In the genomic region with DNA sequence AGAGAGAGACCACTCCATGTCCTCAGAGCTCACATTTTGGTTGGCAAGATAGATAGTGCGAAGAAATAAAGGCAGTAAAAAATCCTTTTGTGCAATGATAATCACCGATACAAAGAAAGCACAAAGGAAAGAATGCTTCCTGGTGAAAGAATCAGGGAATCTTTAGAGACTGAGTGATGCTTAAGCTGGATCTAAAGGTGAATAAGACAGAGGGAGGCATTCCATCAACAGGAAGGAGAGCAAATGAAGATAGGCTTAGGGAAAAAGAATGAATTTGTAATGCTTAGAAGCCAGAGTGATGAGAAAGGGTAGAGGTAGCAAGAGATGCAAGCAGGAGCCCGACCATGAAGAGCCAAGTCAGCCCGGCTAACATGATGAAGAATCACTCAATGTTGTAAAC, we compare ENCODE assay signal across 14 cellular contexts.
DNase-seq lines count a peak whose midpoint lies in the region; ATAC-seq and TF ChIP-seq lines count a peak whose summit lies in the region.
"Had no signal": no experiment of that assay in that cellular context is flagged by ENCODE, and none has a peak within 500 bp of the region (broad histone marks: within the 10 kb centered on the region; RNA-seq: fewer than 3 reads in every experiment).

No MANE protein-coding gene starts in this region.

- no peaks in the 10 kb centered on the region for H3K9me3 Mint-ChIP-seq in endodermal cell
- peaks cover under 1% of the 10 kb centered on the region for H3K9me3 Mint-ChIP-seq in neural progenitor cell

- H3K4me3 Mint-ChIP-seq in endodermal cell (no peak overlapping the region), neural progenitor cell (no peak overlapping the region)
- H3K4me3 Mint-ChIP-seq: CD4-positive, alpha-beta memory T cell had no signal

- whole genome bisulfite sequencing in endodermal cell (ENCODE audit: insufficient coverage in 1 of 2, insufficient read length in 1 of 2), 2 experiments, result 73 to 87% methylated on average over 4 of the region's 4 CpGs

- no peak overlapping the region for H2AFZ ChIP-seq in neural progenitor cell (replicated peaks)

- H3K4me1 Mint-ChIP-seq in endodermal cell, result no peaks in the 10 kb centered on the region
- peaks cover 15% of the 10 kb centered on the region for H3K4me1 Mint-ChIP-seq in neural progenitor cell
- H3K4me1 Mint-ChIP-seq: CD4-positive, alpha-beta memory T cell had no signal

- no peaks in the 10 kb centered on the region for H3K36me3 ChIP-seq in NT2/D1 (ENCODE audit: insufficient read depth, insufficient read length, low read length)
- H3K36me3 ChIP-seq in endodermal cell (ENCODE audit: control insufficient read depth, insufficient read depth, low read length), result no peaks in the 10 kb centered on the region
- no peaks in the 10 kb centered on the region for H3K36me3 ChIP-seq in neural progenitor cell

- H3K27ac ChIP-seq in endodermal cell (ENCODE audit: low read depth, low read length) (peak overlapping the region; percentile 38), neural progenitor cell (no peak overlapping the region)

- peak overlapping the region; percentile 40 for H3K4me2 ChIP-seq in neural progenitor cell

- no peaks in the 10 kb centered on the region for H3K27me3 ChIP-seq in NT2/D1 (ENCODE audit: insufficient read depth, insufficient read length)
- H3K27me3 ChIP-seq in endodermal cell (ENCODE audit: control insufficient read depth, insufficient read depth, low read length, poor library complexity, severe bottlenecking), result no peaks in the 10 kb centered on the region
- no peaks in the 10 kb centered on the region for H3K27me3 ChIP-seq in neural progenitor cell

- no peak overlapping the region for H3K27ac Mint-ChIP-seq in endodermal cell
- H3K27ac Mint-ChIP-seq in neural progenitor cell, result peak overlapping the region; percentile 15
- H3K27ac Mint-ChIP-seq: CD4-positive, alpha-beta memory T cell had no signal

- no peaks in the 10 kb centered on the region for H3K79me2 ChIP-seq in neural progenitor cell (ENCODE audit: low read depth)

- no peaks in the 10 kb centered on the region for H3K36me3 Mint-ChIP-seq in endodermal cell (ENCODE audit: low read depth)
- H3K36me3 Mint-ChIP-seq in neural progenitor cell, result peaks cover 2% of the 10 kb centered on the region
- H3K36me3 Mint-ChIP-seq: CD4-positive, alpha-beta memory T cell had no signal

- in situ Hi-C loops in G401 (cut with HindIII; ENCODE audit: low sequenced_read_pairs), result no loop called here

- H3K27me3 Mint-ChIP-seq in endodermal cell (ENCODE audit: insufficient read depth), result no peaks in the 10 kb centered on the region
- H3K27me3 Mint-ChIP-seq in neural progenitor cell (ENCODE audit: insufficient read depth, low read depth), result no peaks in the 10 kb centered on the region

- H3K9ac ChIP-seq in NT2/D1 (ENCODE audit: insufficient read length, low read depth) (no peak overlapping the region), endodermal cell (ENCODE audit: extremely low read depth, low read length, poor library complexity, severe bottlenecking) (no peak overlapping the region), neural progenitor cell (no peak overlapping the region)

- H3K9me3 ChIP-seq in NT2/D1 (ENCODE audit: insufficient read depth, low read length) (no peaks in the 10 kb centered on the region), endodermal cell (ENCODE audit: control insufficient read depth, low read length) (no peaks in the 10 kb centered on the region), neural progenitor cell (ENCODE audit: low read depth) (no peaks in the 10 kb centered on the region)

- DNase-seq in NT2/D1 (ENCODE audit: low read depth, low spot score) (peak; percentile 28), endodermal cell (no peak), neural progenitor cell (ENCODE audit: low spot score) (peak; percentile 56), omental fat pad (ENCODE audit: low spot score) (no peak), kidney tubule cell (ENCODE audit: low spot score) (no peak), G401 (ENCODE audit: low spot score) (no peak)
- DNase-seq: C1 segment of cervical spinal cord; Calu3; CD4-positive, alpha-beta memory T cell; COR-L47; DMS53; DMS79 treated with DMSO at 0.1 percent for 48 hours; H7 had no signal

- ATAC-seq in omental fat pad (ENCODE audit: low FRiP score), result no peak
- ATAC-seq: HCT116 had no signal

- peaks cover 6% of the 10 kb centered on the region for H3F3A ChIP-seq in neural progenitor cell (ENCODE audit: low read depth)

- H3K4me3 ChIP-seq in NT2/D1 (ENCODE audit: insufficient read length, low read depth) (no peak overlapping the region), endodermal cell (ENCODE audit: low read length) (no peak overlapping the region), neural progenitor cell (no peak overlapping the region)

- TF ChIP-seq CTCF in endodermal cell (conservative IDR thresholded peaks at IDR 0.05) (no peak), neural progenitor cell (IDR thresholded peaks at IDR 0.05) (no peak), omental fat pad (IDR thresholded peaks at IDR 0.05) (no peak)

- no peaks in the 10 kb centered on the region for H4K20me1 ChIP-seq in neural progenitor cell (ENCODE audit: low read depth)

- no peaks in the 10 kb centered on the region for H3K4me1 ChIP-seq in NT2/D1 (ENCODE audit: insufficient read depth, insufficient read length)
- no peaks in the 10 kb centered on the region for H3K4me1 ChIP-seq in endodermal cell (ENCODE audit: control insufficient read depth, insufficient read depth, low read length)
- peaks cover 18% of the 10 kb centered on the region for H3K4me1 ChIP-seq in neural progenitor cell

Comparison
In these comparisons a context has a peak if more than half of its experiments do, and no peak if none do; other contexts are left out.
1. DNase-seq: peak in NT2/D1 (single experiment) and neural progenitor cell (single experiment); none in endodermal cell (single experiment), omental fat pad (single experiment), kidney tubule cell (single experiment) and G401 (single experiment).